ENCODE assay signal across 7 cellular contexts in the genomic region with DNA sequence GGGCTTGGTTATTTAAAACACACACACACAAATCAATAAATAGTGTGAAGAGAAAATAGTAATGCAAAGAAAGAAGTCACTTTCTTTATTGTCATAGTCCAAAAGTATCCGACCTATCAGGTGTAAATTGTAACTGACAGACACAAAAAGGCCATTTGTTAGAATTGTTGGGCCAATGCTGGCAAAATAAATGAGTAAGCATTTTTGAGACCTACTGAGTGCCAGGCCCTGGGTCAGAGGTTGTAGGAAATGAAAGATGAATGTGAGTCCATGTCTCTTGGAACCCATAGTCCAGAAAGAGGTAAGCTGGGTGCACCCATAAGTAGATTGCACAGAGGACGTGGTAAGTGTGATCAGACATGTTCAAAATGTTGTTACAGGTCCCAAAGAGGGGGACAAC.
"Had no signal": no experiment of that assay in that cellular context is flagged by ENCODE, and none has a peak within 500 bp of the region (broad histone marks: within the 10 kb centered on the region; RNA-seq: fewer than 3 reads in every experiment).

No MANE protein-coding gene starts in this region.

- ATAC-seq: GM23338 had no signal

- H3K4me2 ChIP-seq: GM23338 had no signal

- FAIRE-seq: H1, H54, HTR-8/SVneo had no signal

- DNase-seq: H9, HCEC 1CT, KBM-7 had no signal

- H3K4me3 ChIP-seq: GM23338 had no signal

- H3K27ac Mint-ChIP-seq: GM23338, H9 had no signal

- H2AFZ ChIP-seq: GM23338 had no signal

- H3K4me3 Mint-ChIP-seq: GM23338, H9 had no signal
